Comparison of ENCODE assay signal across 12 cellular contexts in the genomic region with DNA sequence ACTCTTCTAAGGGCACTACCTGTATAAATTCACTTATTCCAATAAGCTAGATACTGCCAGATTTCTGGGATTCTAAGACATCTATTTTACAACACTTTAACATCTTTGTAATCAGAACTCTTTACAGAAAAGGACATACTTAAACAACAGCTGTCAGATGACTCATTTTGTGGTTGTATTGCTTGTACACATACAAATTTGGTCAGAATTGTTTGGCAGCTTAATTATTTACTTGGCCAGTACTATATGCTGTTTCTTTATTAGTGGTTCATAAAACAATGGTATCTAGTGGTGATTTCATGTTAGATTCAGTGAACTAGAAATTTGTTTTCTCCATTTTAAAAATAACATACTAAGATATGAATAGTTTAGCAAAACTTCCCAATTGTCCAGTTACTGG. TPM values are rescaled to one million over a fixed set of nuclear protein-coding genes. Genes with fewer than 3 reads are reported as not detected.
DNase-seq lines count a peak whose midpoint lies in the region; ATAC-seq and TF ChIP-seq lines count a peak whose summit lies in the region.
"Had no signal": no experiment of that assay in that cellular context is flagged by ENCODE, and none has a peak within 500 bp of the region (broad histone marks: within the 10 kb centered on the region; RNA-seq: fewer than 3 reads in every experiment).

No MANE protein-coding gene starts in this region.

- H3K27ac Mint-ChIP-seq in effector memory CD8-positive, alpha-beta T cell, result no peak overlapping the region
- H3K27ac Mint-ChIP-seq: nephron progenitor cell had no signal

- DNase-seq in Caki2 (ENCODE audit: low read depth), result peak; percentile 9
- DNase-seq in astrocyte of the spinal cord (ENCODE audit: low read depth, low spot score), result peak; percentile 69
- DNase-seq in kidney glomerular epithelial cell (lab: John Stamatoyannopoulos, UW), result peak; percentile 63
- DNase-seq in COLO829 (ENCODE audit: low spot score), result no peak
- no peak for DNase-seq in effector memory CD8-positive, alpha-beta T cell
- DNase-seq in GM13977 (ENCODE audit: low spot score), result no peak
- DNase-seq: activated CD4-positive, alpha-beta T cell treated with anti-CD3 and anti-CD28 coated beads for 1 hour; cortex of kidney; NCI-H2227 treated with DMSO at 0.1 percent for 48 hours; nephron progenitor cell had no signal

- no peak overlapping the region for H3K4me3 ChIP-seq in astrocyte of the spinal cord (ENCODE audit: low read depth, low read length)

- TF ChIP-seq CTCF in astrocyte of the spinal cord (IDR thresholded peaks at IDR 0.05; ENCODE audit: low read depth, low read length), result no peak
- no peak for TF ChIP-seq CTCF in GM13977 (IDR thresholded peaks at IDR 0.05; ENCODE audit: extremely low read depth, insufficient read depth, missing control alignments)

- no peak overlapping the region for H3K4me3 Mint-ChIP-seq in effector memory CD8-positive, alpha-beta T cell
- H3K4me3 Mint-ChIP-seq: nephron progenitor cell had no signal

- peaks cover 45 to 55% of the 10 kb centered on the region in 2 donors for H3K27me3 Mint-ChIP-seq in effector memory CD8-positive, alpha-beta T cell

- no peaks in the 10 kb centered on the region for H3K9me3 Mint-ChIP-seq in effector memory CD8-positive, alpha-beta T cell
- H3K9me3 Mint-ChIP-seq: nephron progenitor cell had no signal

- no peaks in the 10 kb centered on the region for H3K36me3 Mint-ChIP-seq in effector memory CD8-positive, alpha-beta T cell (ENCODE audit: insufficient read depth)

- peak; percentile 63 for ATAC-seq in HG03196 (IDR thresholded peaks at IDR 0.05; ENCODE audit: unreplicated experiment)
- no peak for ATAC-seq in GM21737 (IDR thresholded peaks at IDR 0.05; ENCODE audit: unreplicated experiment)
- no peak for ATAC-seq in effector memory CD8-positive, alpha-beta T cell (replicated peaks)

- in situ Hi-C loops in Caki2 (cut with HindIII; ENCODE audit: low pct_unique_long_range_greater_than_20kb, low sequenced_read_pairs), result no loop called here
- in situ Hi-C loops in astrocyte of the spinal cord (cut with HindIII; ENCODE audit: low sequenced_read_pairs), result no loop called here
- in situ Hi-C loops in GM13977 (cut with MboI; ENCODE audit: low pct_unique_long_range_greater_than_20kb, low sequenced_read_pairs, unreplicated experiment), result loop anchor here (25.0 kb wide), 1 partner anchor 388 kb away; no protein-coding TSS in a partner anchor

- H3K4me1 Mint-ChIP-seq in effector memory CD8-positive, alpha-beta T cell (ENCODE audit: low read depth in 2 of 2), result no peaks in the 10 kb centered on the region

RNA-seq across cellular contexts. Expression of a gene that starts 27.2 kb away (rescaled TPM):
- 95.9 and 130 TPM in 2 replicates for total RNA-seq in Caki2 (2014; rRNA removed; shearing (Covaris generic); ENCODE audit: low replicate concordance)

RNA-seq across cellular contexts. Expression of a gene that starts 43.7 kb away (rescaled TPM):
- total RNA-seq in Caki2 (2014; rRNA removed; shearing (Covaris generic); ENCODE audit: low replicate concordance), result 12.3 and 35.1 TPM in 2 replicates

Comparison
In these comparisons a context has a peak if more than half of its experiments do, and no peak if none do; other contexts are left out.
1. DNase-seq: peak in Caki2 (single experiment), astrocyte of the spinal cord (single experiment) and kidney glomerular epithelial cell (single experiment); none in COLO829 (single experiment), effector memory CD8-positive, alpha-beta T cell (0 of 3) and GM13977 (single experiment).